Comparison of ENCODE assay signal across 37 cellular contexts in the genomic region with DNA sequence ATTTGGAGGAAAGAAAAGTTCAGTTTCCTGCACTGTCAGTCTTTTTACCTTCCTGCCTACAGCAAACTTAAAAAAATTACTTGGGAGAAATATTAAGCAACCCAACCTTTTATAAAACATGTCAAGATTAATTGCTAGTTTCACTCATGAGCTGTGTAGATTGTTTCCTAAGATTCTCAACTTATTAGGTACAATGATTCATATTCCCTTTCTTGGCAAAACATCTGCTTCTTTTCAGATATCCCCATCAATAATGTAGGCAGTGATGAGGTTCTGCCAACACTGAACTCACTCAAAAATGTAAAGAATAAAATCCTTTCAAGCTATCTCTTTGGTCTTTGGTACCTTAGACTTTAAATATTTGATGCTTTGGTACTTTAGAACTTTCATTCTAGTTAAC. TPM values are rescaled to one million over a fixed set of nuclear protein-coding genes. Genes with fewer than 3 reads are reported as not detected.
"Had no signal": no experiment of that assay in that cellular context is flagged by ENCODE, and none has a peak within 500 bp of the region (broad histone marks: within the 10 kb centered on the region; RNA-seq: fewer than 3 reads in every experiment).

No MANE protein-coding gene starts in this region.

- H3K4me2 ChIP-seq: KMS-11 had no signal

- H3K27ac ChIP-seq: KMS-11 had no signal

- H3K36me3 ChIP-seq: MG63 had no signal

- H3K4me3 ChIP-seq: MG63 had no signal

- H3K27me3 ChIP-seq: MG63 had no signal

- DNase-seq: Karpas-422, Kasumi-1, MG63, MM.1S, MV-4-11, NCI-H1048, NCI-H1092, NCI-H1092 treated with DMSO at 0.1 percent for 48 hours, NCI-H1105, NCI-H1105 treated with DMSO at 0.1 percent for 48 hours, NCI-H1417, NCI-H1417 treated with DMSO at 0.1 percent for 48 hours, NCI-H1436, NCI-H1436 treated with DMSO at 0.1 percent for 48 hours, NCI-H146, NCI-H1694, NCI-H1694 treated with DMSO at 0.1 percent for 48 hours, NCI-H187, NCI-H187 treated with DMSO at 0.1 percent for 48 hours, NCI-H1930, NCI-H2029, NCI-H2029 treated with DMSO at 0.1 percent for 48 hours, NCI-H2081, NCI-H2081 treated with DMSO at 0.1 percent for 48 hours, NCI-H2107, NCI-H2171, NCI-H2171 treated with DMSO at 0.1 percent for 48 hours, NCI-H2227 treated with DMSO at 0.1 percent for 48 hours, NCI-H226, NCI-H345, NCI-H446, NCI-H446 treated with DMSO at 0.1 percent for 48 hours, NCI-H510A had no signal

- H3K9me3 ChIP-seq: MG63 had no signal

- H3K9ac ChIP-seq: KMS-11 had no signal

RNA-seq across cellular contexts. Expression of a gene that starts 56.0 kb away (rescaled TPM):
- total RNA-seq: LHCN-M2, M059J, NCI-H460 had no signal
